Comparison of ENCODE assay signal across 20 cellular contexts in the genomic region with DNA sequence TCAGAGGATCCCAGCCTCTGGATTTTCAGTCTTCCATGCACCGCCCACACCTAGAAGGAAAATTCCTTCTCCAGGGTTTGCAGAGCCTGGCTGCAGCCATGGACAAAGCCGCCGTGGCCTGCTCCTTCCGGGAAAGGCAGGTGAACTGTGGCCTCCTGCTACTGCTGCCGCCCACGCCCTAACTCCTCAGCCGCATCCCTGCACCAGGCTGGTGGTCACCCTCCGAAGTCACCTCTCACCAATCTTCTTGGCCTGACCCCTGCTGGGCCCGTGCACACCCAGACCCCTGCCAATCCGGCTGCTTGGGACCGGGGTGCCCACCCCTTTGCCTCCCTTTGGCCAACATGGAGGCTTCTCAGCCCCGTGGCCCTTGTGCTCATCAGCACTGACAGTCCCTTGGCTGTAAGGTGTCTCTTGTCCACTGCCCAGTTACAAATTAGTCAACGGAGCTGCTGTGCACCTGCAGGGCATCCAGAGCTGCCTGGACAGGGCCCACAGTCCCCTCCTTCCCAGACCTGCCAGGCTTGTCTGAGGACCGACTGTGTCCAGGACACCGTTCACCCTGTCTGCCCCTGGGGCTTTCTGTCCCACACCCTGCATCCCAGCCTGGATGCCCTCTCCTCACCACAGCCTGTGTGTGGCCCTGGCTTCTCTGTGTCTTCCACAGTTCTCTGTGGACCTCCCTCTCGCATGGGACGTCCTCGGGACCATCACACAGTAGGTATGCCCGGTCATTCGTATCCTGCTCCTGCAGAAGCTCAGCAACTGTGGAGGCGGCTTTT.
"Had no signal": no experiment of that assay in that cellular context is flagged by ENCODE, and none has a peak within 500 bp of the region (broad histone marks: within the 10 kb centered on the region; RNA-seq: fewer than 3 reads in every experiment).

No MANE protein-coding gene starts in this region.

- H3K9me3 ChIP-seq: colonic mucosa, heart left ventricle, prostate gland, suprapubic skin, tibial artery, uterus had no signal

- H3K4me3 ChIP-seq: colonic mucosa, heart left ventricle, neural progenitor cell, prostate gland, suprapubic skin, tibial artery, uterus had no signal

- H3K4me2 ChIP-seq: neural progenitor cell had no signal

- H2AFZ ChIP-seq: neural progenitor cell, parathyroid adenoma had no signal

- H3K27me3 ChIP-seq: colonic mucosa, neural progenitor cell, uterus had no signal

- H3K9ac ChIP-seq: neural progenitor cell, parathyroid adenoma had no signal

- DNase-seq: colonic mucosa; dermis blood vessel endothelial cell; effector CD4-positive, alpha-beta T cell; endodermal cell; erythroblast; hippocampal formation; kidney glomerular epithelial cell; naive B cell; stimulated activated CD4-positive, alpha-beta T cell treated with anti-CD3 and anti-CD28 coated beads, Interleukin-2, amount 100 ng/mL, for 24 hours; stimulated activated CD4-positive, alpha-beta T cell treated with anti-CD3 and anti-CD28 coated beads, Interleukin-4, amount 100 ng/mL, for 4 hours; stimulated activated naive CD4-positive, alpha-beta T cell; tibial artery had no signal

- H3K4me1 ChIP-seq: colonic mucosa, neural progenitor cell, parathyroid adenoma, prostate gland, suprapubic skin, tibial artery had no signal

- H3K79me2 ChIP-seq: parathyroid adenoma had no signal

- H3K27ac ChIP-seq: colonic mucosa, heart left ventricle, neural progenitor cell, parathyroid adenoma, prostate gland, suprapubic skin, tibial artery, uterus had no signal

- H3K36me3 ChIP-seq: colonic mucosa, heart left ventricle, neural progenitor cell, prostate gland, suprapubic skin, tibial artery, uterus had no signal

- FAIRE-seq: endothelial cell of umbilical vein, frontal cortex had no signal
